ENCODE assay signal across 17 cellular contexts in the genomic region with DNA sequence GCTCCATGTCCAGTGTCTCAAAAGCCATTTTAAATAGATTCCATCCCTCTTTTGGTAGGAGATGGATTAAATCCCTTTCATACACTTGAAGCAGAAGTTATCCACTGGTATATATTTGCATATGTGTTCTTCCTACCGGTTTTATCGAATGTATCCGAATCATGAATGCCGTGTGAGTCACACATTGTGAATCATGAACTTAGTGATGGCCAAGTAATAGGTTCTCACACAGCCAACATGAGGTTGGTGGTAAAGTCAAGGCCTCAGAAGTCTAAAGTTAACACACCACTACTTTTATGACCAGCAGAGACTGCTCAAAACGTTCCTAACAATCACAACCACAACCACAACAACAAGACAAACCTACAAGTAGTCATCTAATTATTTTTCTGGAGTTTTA.
DNase-seq lines count a peak whose midpoint lies in the region; TF ChIP-seq lines count a peak whose summit lies in the region.
"Had no signal": no experiment of that assay in that cellular context is flagged by ENCODE, and none has a peak within 500 bp of the region (broad histone marks: within the 10 kb centered on the region; RNA-seq: fewer than 3 reads in every experiment).

No MANE protein-coding gene starts in this region.

- no peaks in the 10 kb centered on the region for H3K79me2 ChIP-seq in osteoblast (ENCODE audit: insufficient read depth, low read length)

- H4K20me1 ChIP-seq in osteoblast (ENCODE audit: insufficient read depth, low read length): no peaks in the 10 kb centered on the region

- H3K36me3 ChIP-seq in osteoblast (ENCODE audit: insufficient read depth, low read length) (no peaks in the 10 kb centered on the region), spleen (no peaks in the 10 kb centered on the region)
- H3K36me3 ChIP-seq: Peyer's patch, right atrium auricular region, suprapubic skin had no signal

- TF ChIP-seq POLR2A in spleen (IDR thresholded peaks at IDR 0.05): no peak

- H3K27ac ChIP-seq in osteoblast (ENCODE audit: low read depth, low read length) (peak overlapping the region; percentile 94), spleen (peak overlapping the region in 2 of 8 donors; percentile 16 to 34)
- H3K27ac ChIP-seq: body of pancreas, Peyer's patch, right atrium auricular region, suprapubic skin had no signal

- H3K9me3 ChIP-seq in osteoblast (ENCODE audit: low read depth, low read length): no peaks in the 10 kb centered on the region
- H3K9me3 ChIP-seq in spleen: peaks cover 0 to 4% (median 0%) of the 10 kb centered on the region in 8 donors
- H3K9me3 ChIP-seq: body of pancreas, Peyer's patch, right atrium auricular region, suprapubic skin had no signal

- H3K4me2 ChIP-seq in osteoblast (ENCODE audit: insufficient read depth, low read length): no peak overlapping the region

- H3K27me3 ChIP-seq in osteoblast (ENCODE audit: insufficient read depth, low read length): no peaks in the 10 kb centered on the region
- no peaks in the 10 kb centered on the region for H3K27me3 ChIP-seq in spleen (replicated peaks in 1 of 7)
- H3K27me3 ChIP-seq: body of pancreas, Peyer's patch, right atrium auricular region, suprapubic skin had no signal

- WGBS in spleen, 5 donors: 78 to 84% (median 83%) methylated on average over 5 of the region's 5 CpGs

- TF ChIP-seq CTCF in osteoblast (IDR thresholded peaks at IDR 0.05; ENCODE audit: extremely low read depth, low read depth, low read length) (no peak), spleen (IDR thresholded peaks at IDR 0.05 in 8 of 11, conservative IDR thresholded peaks at IDR 0.05 in 3 of 11) (no peak)

- intact Hi-C loops in spleen (cut with DNase I; ENCODE audit: low total_unique reads): no loop called here

- H2AFZ ChIP-seq in osteoblast (ENCODE audit: low read length): peak overlapping the region; percentile 32

- DNase-seq in GM03348 (ENCODE audit: low spot score) (peak; percentile 63), RKO (ENCODE audit: low spot score) (peak; percentile 62), fibroblast of gingiva (ENCODE audit: low read depth) (peak; percentile 31), osteoblast (ENCODE audit: insufficient read length, low spot score, missing footprints) (peak; percentile 92), HUDEP-2 (lab: John Stamatoyannopoulos, UW; ENCODE audit: unreplicated experiment in 76 of 76) (no peak), spleen (no peak), germinal center (ENCODE audit: low spot score) (no peak)
- no peak for DNase-seq in effector CD8-positive, alpha-beta T cell (lab: John Stamatoyannopoulos, UW)
- DNase-seq: activated gamma-delta T cell treated with Interleukin-2 at 50 U/mL for 16 hours, body of pancreas, C1 segment of cervical spinal cord, NCI-H2081, NCI-H82, Peyer's patch, T-helper 1 cell had no signal

- H3K4me3 ChIP-seq in osteoblast (ENCODE audit: insufficient read depth, low read length) (no peak overlapping the region), spleen (no peak overlapping the region)
- H3K4me3 ChIP-seq: body of pancreas, Peyer's patch, right atrium auricular region, suprapubic skin had no signal

- H3K4me1 ChIP-seq in osteoblast (ENCODE audit: insufficient read depth, low read length) (peaks cover 15% of the 10 kb centered on the region), spleen (no peaks in the 10 kb centered on the region)
- H3K4me1 ChIP-seq: Peyer's patch, right atrium auricular region, suprapubic skin had no signal

Comparison
In these comparisons a context has a peak if more than half of its experiments do, and no peak if none do; other contexts are left out.
1. DNase-seq: peak in GM03348 (single experiment), RKO (single experiment), fibroblast of gingiva (single experiment) and osteoblast (single experiment); none in HUDEP-2 (0 of 76), effector CD8-positive, alpha-beta T cell (single experiment), spleen (single experiment) and germinal center (single experiment).